Comparison of ENCODE assay signal across 24 cellular contexts in genomic region chr17:2542056-2542455, GRCh38.
"Had no signal": no experiment of that assay in that cellular context is flagged by ENCODE, and none has a peak within 500 bp of the region (broad histone marks: within the 10 kb centered on the region; RNA-seq: fewer than 3 reads in every experiment).

No MANE protein-coding gene starts in this region.

- H3K36me3 ChIP-seq: esophagus squamous epithelium, heart right ventricle, left lung, sigmoid colon, spleen, thoracic aorta, tibial nerve, upper lobe of right lung, uterus had no signal

- H3K9me3 ChIP-seq: esophagus squamous epithelium, heart right ventricle, left lung, mucosa of descending colon, sigmoid colon, spleen, thoracic aorta, tibial nerve, upper lobe of right lung, uterus had no signal

- H3K4me1 ChIP-seq: left lung, spleen, upper lobe of right lung, uterus had no signal

- H3K4me3 ChIP-seq: coronary artery, esophagus squamous epithelium, heart right ventricle, left lung, mucosa of descending colon, sigmoid colon, spleen, thoracic aorta, tibial nerve, upper lobe of right lung, uterus had no signal

- DNase-seq: dermis blood vessel endothelial cell; effector memory CD8-positive, alpha-beta T cell; erythroblast; esophagus squamous epithelium; foreskin melanocyte; glutamatergic neuron; heart right ventricle; left cardiac atrium; left lung; mesenchymal stem cell; mucosa of descending colon; naive B cell; right cardiac atrium; sigmoid colon; spleen; stimulated activated CD4-positive, alpha-beta T cell treated with anti-CD3 and anti-CD28 coated beads, Interleukin-4, amount 100 ng/mL, for 4 hours; upper lobe of right lung; uterus had no signal

- H3K27me3 ChIP-seq: esophagus squamous epithelium, left lung, sigmoid colon, spleen, tibial nerve, upper lobe of right lung, uterus had no signal

- H3K27ac ChIP-seq: coronary artery, esophagus squamous epithelium, left lung, parathyroid adenoma, sigmoid colon, spleen, thoracic aorta, upper lobe of right lung, uterus had no signal

- H3K79me2 ChIP-seq: parathyroid adenoma had no signal

- FAIRE-seq: endometrium, islet of Langerhans had no signal
